ENCODE assay signal across 11 cellular contexts in genomic region chr5:141608557-141608956, GRCh38. TPM values are rescaled to one million over a fixed set of nuclear protein-coding genes. Genes with fewer than 3 reads are reported as not detected.
DNase-seq lines count a peak whose midpoint lies in the region; ATAC-seq and TF ChIP-seq lines count a peak whose summit lies in the region.
"Had no signal": no experiment of that assay in that cellular context is flagged by ENCODE, and none has a peak within 500 bp of the region (broad histone marks: within the 10 kb centered on the region; RNA-seq: fewer than 3 reads in every experiment).

No MANE protein-coding gene starts in this region.

- H3K27ac ChIP-seq in CD4-positive, alpha-beta T cell (ENCODE audit: low read depth, low read length): peak overlapping the region; percentile 75
- peak overlapping the region; percentile 87 for H3K27ac ChIP-seq in Karpas-422 (ENCODE audit: low read length)

- H3K27me3 ChIP-seq in CD4-positive, alpha-beta T cell (ENCODE audit: control insufficient read depth, insufficient read depth, low read length): no peaks in the 10 kb centered on the region
- no peaks in the 10 kb centered on the region for H3K27me3 ChIP-seq in Karpas-422 (ENCODE audit: low read length)

- H3K4me3 Mint-ChIP-seq in CD4-positive, alpha-beta T cell: peak overlapping the region; percentile 73
- no peak overlapping the region for H3K4me3 Mint-ChIP-seq in dendritic cell treated with granulocyte-macrophage colony-stimulating factor and Interleukin-4, amounts not matched to agents 40 ng/mL and 50 ng/mL, for 4 days
- H3K4me3 Mint-ChIP-seq in nephron: no peak overlapping the region

- no peaks in the 10 kb centered on the region for H3K27me3 Mint-ChIP-seq in CD4-positive, alpha-beta T cell
- no peaks in the 10 kb centered on the region for H3K27me3 Mint-ChIP-seq in dendritic cell treated with granulocyte-macrophage colony-stimulating factor and Interleukin-4, amounts not matched to agents 40 ng/mL and 50 ng/mL, for 4 days
- H3K27me3 Mint-ChIP-seq in nephron (ENCODE audit: low read depth): no peaks in the 10 kb centered on the region

- no peaks in the 10 kb centered on the region for H3K9me2 ChIP-seq in Karpas-422 (replicated peaks; ENCODE audit: insufficient read depth, low read length)

- DNase-seq in CD4-positive, alpha-beta T cell: no peak
- DNase-seq in Karpas-422: no peak
- DNase-seq in nucleus accumbens (lab: John Stamatoyannopoulos, UW): no peak
- DNase-seq: caudate nucleus, COR-L47, KG1 had no signal

- intact Hi-C loops in CD4-positive, alpha-beta T cell (cut with DNase I, micrococcal nuclease): loop anchor here in 1 of 2 experiments (1.0 kb wide), 1 partner anchor 9 kb away; no protein-coding TSS in a partner anchor
- intact Hi-C loops in dendritic cell treated with granulocyte-macrophage colony-stimulating factor and Interleukin-4, amounts not matched to agents 40 ng/mL and 50 ng/mL, for 4 days (cut with micrococcal nuclease): no loop called here

- H3K4me1 ChIP-seq in Karpas-422 (ENCODE audit: low read length): peaks cover 77% of the 10 kb centered on the region

- no peak overlapping the region for H2AFZ ChIP-seq in Karpas-422 (ENCODE audit: low read length)

- CTCF ChIA-PET in CD4-positive, alpha-beta T cell (lab: Charles Lee): interaction anchor here (1.1 to 4.3 kb wide), 5 partner anchors 10 to 44 kb away, joined by 3 to 53 read pairs (median 4); partner anchors contain the start of gene DIAPH1

- H3K36me3 Mint-ChIP-seq in CD4-positive, alpha-beta T cell (ENCODE audit: low read depth): peaks cover 29% of the 10 kb centered on the region
- H3K36me3 Mint-ChIP-seq in dendritic cell treated with granulocyte-macrophage colony-stimulating factor and Interleukin-4, amounts not matched to agents 40 ng/mL and 50 ng/mL, for 4 days (ENCODE audit: low read depth): peaks cover 32% of the 10 kb centered on the region
- H3K36me3 Mint-ChIP-seq in nephron (ENCODE audit: low read depth): peaks cover 8% of the 10 kb centered on the region

- peaks cover 97% of the 10 kb centered on the region for H3K79me2 ChIP-seq in Karpas-422 (ENCODE audit: low read length)

- POLR2A ChIA-PET in CD4-positive, alpha-beta T cell (lab: Charles Lee): interaction anchor here (1.2 to 7.5 kb wide), 4 partner anchors 10 to 17 kb away, joined by 3 to 153 read pairs (median 10); partner anchors contain the start of gene DIAPH1

- peak overlapping the region; percentile 91 for H3K27ac Mint-ChIP-seq in CD4-positive, alpha-beta T cell
- peak overlapping the region; percentile 96 for H3K27ac Mint-ChIP-seq in dendritic cell treated with granulocyte-macrophage colony-stimulating factor and Interleukin-4, amounts not matched to agents 40 ng/mL and 50 ng/mL, for 4 days
- H3K27ac Mint-ChIP-seq in nephron: peak overlapping the region in 2 of 3 experiments; percentile 77 to 92

- H3K4me2 ChIP-seq in Karpas-422 (ENCODE audit: low read depth, low read length, poor library complexity, severe bottlenecking): peak overlapping the region; percentile 26

- no peaks in the 10 kb centered on the region for H3K9me3 Mint-ChIP-seq in CD4-positive, alpha-beta T cell
- H3K9me3 Mint-ChIP-seq in dendritic cell treated with granulocyte-macrophage colony-stimulating factor and Interleukin-4, amounts not matched to agents 40 ng/mL and 50 ng/mL, for 4 days: no peaks in the 10 kb centered on the region
- no peaks in the 10 kb centered on the region for H3K9me3 Mint-ChIP-seq in nephron

- no peak for ATAC-seq in CD4-positive, alpha-beta T cell (ENCODE audit: poor library complexity)
- ATAC-seq in GM21528 (IDR thresholded peaks at IDR 0.05; ENCODE audit: low FRiP score, unreplicated experiment) (no peak), HG03439 (IDR thresholded peaks at IDR 0.05; ENCODE audit: unreplicated experiment) (no peak), GM19395 (IDR thresholded peaks at IDR 0.05; ENCODE audit: unreplicated experiment) (no peak)

- no peaks in the 10 kb centered on the region for H3K9me3 ChIP-seq in CD4-positive, alpha-beta T cell (ENCODE audit: control insufficient read depth, low read length)
- no peaks in the 10 kb centered on the region for H3K9me3 ChIP-seq in Karpas-422 (ENCODE audit: low read length)

- H4K20me1 ChIP-seq in Karpas-422 (ENCODE audit: insufficient read depth, low read depth, low read length): no peaks in the 10 kb centered on the region

- no peak for TF ChIP-seq CTCF in CD4-positive, alpha-beta T cell (IDR thresholded peaks at IDR 0.05)
- no peak for TF ChIP-seq CTCF in nephron (IDR thresholded peaks at IDR 0.05; ENCODE audit: unreplicated experiment in 3 of 3)

- H3K9ac ChIP-seq in Karpas-422 (ENCODE audit: low read length): no peak overlapping the region

- H3K4me1 Mint-ChIP-seq in CD4-positive, alpha-beta T cell (ENCODE audit: low read depth): peaks cover 88% of the 10 kb centered on the region
- peaks cover 77% of the 10 kb centered on the region for H3K4me1 Mint-ChIP-seq in dendritic cell treated with granulocyte-macrophage colony-stimulating factor and Interleukin-4, amounts not matched to agents 40 ng/mL and 50 ng/mL, for 4 days (ENCODE audit: low read depth)
- peaks cover 6% of the 10 kb centered on the region for H3K4me1 Mint-ChIP-seq in nephron

- no peak overlapping the region for H3K4me3 ChIP-seq in Karpas-422 (ENCODE audit: low read length)

- H3K36me3 ChIP-seq in Karpas-422 (ENCODE audit: insufficient read depth, low read length): peaks cover 20% of the 10 kb centered on the region

RNA-seq across cellular contexts. Expression of gene DIAPH1, which starts 10.2 kb away (rescaled TPM):
- 100 to 1,000 TPM; 159 to 161 TPM for total RNA-seq in CD4-positive, alpha-beta T cell
- 147 and 181 TPM in 2 replicates for total RNA-seq in Karpas-422 (2014; rRNA removed; shearing (Covaris generic); ENCODE audit: low replicate concordance)

RNA-seq across cellular contexts. Expression of gene HDAC3, which starts 28.1 kb away (rescaled TPM):
- total RNA-seq in CD4-positive, alpha-beta T cell: 10 to 100 TPM; 51.1 to 52.7 TPM
- 96.0 and 128 TPM in 2 replicates for total RNA-seq in Karpas-422 (2014; rRNA removed; shearing (Covaris generic); ENCODE audit: low replicate concordance)

RNA-seq across cellular contexts. Expression of gene RELL2, which starts 28.2 kb away (rescaled TPM):
- total RNA-seq in CD4-positive, alpha-beta T cell: 10 to 100 TPM; 10.9 to 11.4 TPM
- total RNA-seq in Karpas-422 (2014; rRNA removed; shearing (Covaris generic); ENCODE audit: low replicate concordance): 20.4 and 48.3 TPM in 2 replicates

RNA-seq across cellular contexts. Expression of gene FCHSD1, which starts 42.7 kb away (rescaled TPM):
- total RNA-seq in CD4-positive, alpha-beta T cell: 10 to 100 TPM; 79.8 to 86.8 TPM
- total RNA-seq in Karpas-422 (2014; rRNA removed; shearing (Covaris generic); ENCODE audit: low replicate concordance): 14.6 and 19.3 TPM in 2 replicates
